20 cellular contexts compared by ENCODE assay signal in genomic region chr4:26000274-26000950, GRCh38.
DNase-seq lines count a peak whose midpoint lies in the region; ATAC-seq and TF ChIP-seq lines count a peak whose summit lies in the region.
"Had no signal": no experiment of that assay in that cellular context is flagged by ENCODE, and none has a peak within 500 bp of the region (broad histone marks: within the 10 kb centered on the region; RNA-seq: fewer than 3 reads in every experiment).

No MANE protein-coding gene starts in this region.

- no peak overlapping the region for H3K4me3 ChIP-seq in brain microvascular endothelial cell (ENCODE audit: low read depth, low read length)
- H3K4me3 ChIP-seq in upper lobe of right lung = no peak overlapping the region
- H3K4me3 ChIP-seq: A549, breast epithelium, esophagus squamous epithelium, uterus had no signal

- H3K4me3 Mint-ChIP-seq in activated naive CD4-positive, alpha-beta T cell treated with anti-CD3 and anti-CD28 coated beads for 36 hours = no peak overlapping the region
- no peak overlapping the region for H3K4me3 Mint-ChIP-seq in T-cell
- H3K4me3 Mint-ChIP-seq: activated CD4-positive, alpha-beta memory T cell treated with anti-CD3 and anti-CD28 coated beads for 36 hours; activated T-cell treated with anti-CD3 and anti-CD28 coated beads, Interleukin-2, amount 50 U/mL, for 4 hours; natural killer cell treated with Interleukin-12 subunit alpha and Interleukin-12 subunit beta and Interleukin-15 and Interleukin-18, amount 100 ng/mL, for 72 hours; stimulated activated naive CD8-positive, alpha-beta T cell treated with anti-CD3 and anti-CD28 coated beads, Interleukin-15, Interleukin-2, amounts not matched to agents 100 ng/mL and 50 ng/mL, for 24 hours had no signal

- CTCF ChIA-PET in activated naive CD4-positive, alpha-beta T cell treated with anti-CD3 and anti-CD28 coated beads for 36 hours (lab: Charles Lee) = interaction anchor here (0.8 to 3.0 kb wide), 3 partner anchors 9 to 12 kb away, joined by 3 to 23 read pairs (median 4); no protein-coding TSS in a partner anchor
- CTCF ChIA-PET in T-cell (lab: Charles Lee) = no interaction called here

- H3K27ac ChIP-seq in brain microvascular endothelial cell (no peak overlapping the region), upper lobe of right lung (no peak overlapping the region)
- H3K27ac ChIP-seq: A549, breast epithelium, esophagus squamous epithelium, uterus had no signal

- H3K27me3 ChIP-seq in brain microvascular endothelial cell (replicated peaks) (no peaks in the 10 kb centered on the region), upper lobe of right lung (no peaks in the 10 kb centered on the region)
- H3K27me3 ChIP-seq: breast epithelium, uterus had no signal

- H3K9me3 ChIP-seq in upper lobe of right lung = no peaks in the 10 kb centered on the region
- H3K9me3 ChIP-seq: A549, breast epithelium, esophagus squamous epithelium, uterus had no signal

- in situ Hi-C loops in brain microvascular endothelial cell (cut with HindIII; ENCODE audit: low pct_ligation_motif_present, low sequenced_read_pairs) = no loop called here

- H3K4me1 ChIP-seq in upper lobe of right lung = no peaks in the 10 kb centered on the region
- H3K4me1 ChIP-seq: A549, breast epithelium, esophagus squamous epithelium, uterus had no signal

- DNase-seq in Right ventricle myocardium inferior (ENCODE audit: missing footprints) (no peak), cardiac septum (ENCODE audit: low spot score) (no peak), brain microvascular endothelial cell (peak; percentile 3), left lobe of liver (ENCODE audit: low spot score) (no peak), upper lobe of right lung (no peak), T-cell (no peak), OCI-M2 (lab: John Stamatoyannopoulos, UW; ENCODE audit: unreplicated experiment) (no peak)
- no peak for DNase-seq in activated naive CD4-positive, alpha-beta T cell treated with anti-CD3 and anti-CD28 coated beads for 36 hours
- DNase-seq: activated CD4-positive, alpha-beta memory T cell treated with anti-CD3 and anti-CD28 coated beads for 36 hours; activated T-cell treated with anti-CD3 and anti-CD28 coated beads, Interleukin-2, amount 50 U/mL, for 4 hours; esophagus squamous epithelium; NCI-H1930; PC-3; uterus had no signal

- POLR2A ChIA-PET in T-cell (lab: Charles Lee) = no interaction called here

- H3K36me3 ChIP-seq in brain microvascular endothelial cell (replicated peaks) (no peaks in the 10 kb centered on the region), upper lobe of right lung (no peaks in the 10 kb centered on the region)
- H3K36me3 ChIP-seq: breast epithelium, esophagus squamous epithelium, uterus had no signal

- no peaks in the 10 kb centered on the region for H3K9me3 Mint-ChIP-seq in activated naive CD4-positive, alpha-beta T cell treated with anti-CD3 and anti-CD28 coated beads for 36 hours
- no peaks in the 10 kb centered on the region for H3K9me3 Mint-ChIP-seq in T-cell
- H3K9me3 Mint-ChIP-seq: activated CD4-positive, alpha-beta memory T cell treated with anti-CD3 and anti-CD28 coated beads for 36 hours; activated naive CD4-positive, alpha-beta T cell treated with anti-CD3 and anti-CD28 coated beads, Interleukin-2, amount 50 U/mL, for 72 hours; activated T-cell treated with anti-CD3 and anti-CD28 coated beads, Interleukin-2, amount 50 U/mL, for 4 hours; natural killer cell treated with Interleukin-12 subunit alpha and Interleukin-12 subunit beta and Interleukin-15 and Interleukin-18, amount 100 ng/mL, for 72 hours; stimulated activated naive CD8-positive, alpha-beta T cell treated with anti-CD3 and anti-CD28 coated beads, Interleukin-15, Interleukin-2, amounts not matched to agents 100 ng/mL and 50 ng/mL, for 24 hours had no signal

- TF ChIP-seq CTCF in brain microvascular endothelial cell (IDR thresholded peaks at IDR 0.05; ENCODE audit: low read depth, low read length, missing control alignments) (no peak), upper lobe of right lung (IDR thresholded peaks at IDR 0.05) (no peak)

- intact Hi-C loops in Right ventricle myocardium inferior (cut with DNase I) (no loop called here), cardiac septum (cut with DNase I) (no loop called here), upper lobe of right lung (cut with DNase I) (no loop called here)
- intact Hi-C loops in activated naive CD4-positive, alpha-beta T cell treated with anti-CD3 and anti-CD28 coated beads for 36 hours (cut with micrococcal nuclease) = no loop called here

- no peaks in the 10 kb centered on the region for H3K36me3 Mint-ChIP-seq in activated naive CD4-positive, alpha-beta T cell treated with anti-CD3 and anti-CD28 coated beads for 36 hours (ENCODE audit: low read depth)
- no peaks in the 10 kb centered on the region for H3K36me3 Mint-ChIP-seq in T-cell
- H3K36me3 Mint-ChIP-seq: activated CD4-positive, alpha-beta memory T cell treated with anti-CD3 and anti-CD28 coated beads for 36 hours; activated naive CD4-positive, alpha-beta T cell treated with anti-CD3 and anti-CD28 coated beads, Interleukin-2, amount 50 U/mL, for 72 hours; CD14-positive monocyte; natural killer cell treated with Interleukin-12 subunit alpha and Interleukin-12 subunit beta and Interleukin-15 and Interleukin-18, amount 100 ng/mL, for 72 hours had no signal

- peaks cover 5% of the 10 kb centered on the region for H3K27me3 Mint-ChIP-seq in activated naive CD4-positive, alpha-beta T cell treated with anti-CD3 and anti-CD28 coated beads for 36 hours (ENCODE audit: low read depth)
- H3K27me3 Mint-ChIP-seq in T-cell = peaks cover 0 to 8% of the 10 kb centered on the region in 2 donors

- H3K4me1 Mint-ChIP-seq in activated naive CD4-positive, alpha-beta T cell treated with anti-CD3 and anti-CD28 coated beads for 36 hours (ENCODE audit: low read depth) = no peaks in the 10 kb centered on the region
- H3K4me1 Mint-ChIP-seq in T-cell = no peaks in the 10 kb centered on the region

- ATAC-seq in Right ventricle myocardium inferior = peak; percentile 60
- peak; percentile 35 for ATAC-seq in left lobe of liver
- ATAC-seq in upper lobe of right lung = peak; percentile 81
- no peak for ATAC-seq in T-cell (replicated peaks in 1 of 4)
- ATAC-seq: A549; activated naive CD4-positive, alpha-beta T cell treated with anti-CD3 and anti-CD28 coated beads, Interleukin-2, amount 50 U/mL, for 72 hours; activated T-cell treated with anti-CD3 and anti-CD28 coated beads, Interleukin-2, amount 50 U/mL, for 4 hours; natural killer cell treated with Interleukin-12 subunit alpha and Interleukin-12 subunit beta and Interleukin-15 and Interleukin-18, amount 100 ng/mL, for 72 hours; PC-3 had no signal

- no peak overlapping the region for H3K27ac Mint-ChIP-seq in activated naive CD4-positive, alpha-beta T cell treated with anti-CD3 and anti-CD28 coated beads for 36 hours
- no peak overlapping the region for H3K27ac Mint-ChIP-seq in T-cell
- H3K27ac Mint-ChIP-seq: activated CD4-positive, alpha-beta memory T cell treated with anti-CD3 and anti-CD28 coated beads for 36 hours; natural killer cell treated with Interleukin-12 subunit alpha and Interleukin-12 subunit beta and Interleukin-15 and Interleukin-18, amount 100 ng/mL, for 72 hours; stimulated activated naive CD8-positive, alpha-beta T cell treated with anti-CD3 and anti-CD28 coated beads, Interleukin-15, Interleukin-2, amounts not matched to agents 100 ng/mL and 50 ng/mL, for 24 hours had no signal

Comparison
In these comparisons a context has a peak if more than half of its experiments do, and no peak if none do; other contexts are left out.
1. ATAC-seq: peak in Right ventricle myocardium inferior (single experiment), left lobe of liver (single experiment) and upper lobe of right lung (single experiment); none in T-cell (0 of 4).